Comparison of ENCODE assay signal across 15 cellular contexts in the genomic region with DNA sequence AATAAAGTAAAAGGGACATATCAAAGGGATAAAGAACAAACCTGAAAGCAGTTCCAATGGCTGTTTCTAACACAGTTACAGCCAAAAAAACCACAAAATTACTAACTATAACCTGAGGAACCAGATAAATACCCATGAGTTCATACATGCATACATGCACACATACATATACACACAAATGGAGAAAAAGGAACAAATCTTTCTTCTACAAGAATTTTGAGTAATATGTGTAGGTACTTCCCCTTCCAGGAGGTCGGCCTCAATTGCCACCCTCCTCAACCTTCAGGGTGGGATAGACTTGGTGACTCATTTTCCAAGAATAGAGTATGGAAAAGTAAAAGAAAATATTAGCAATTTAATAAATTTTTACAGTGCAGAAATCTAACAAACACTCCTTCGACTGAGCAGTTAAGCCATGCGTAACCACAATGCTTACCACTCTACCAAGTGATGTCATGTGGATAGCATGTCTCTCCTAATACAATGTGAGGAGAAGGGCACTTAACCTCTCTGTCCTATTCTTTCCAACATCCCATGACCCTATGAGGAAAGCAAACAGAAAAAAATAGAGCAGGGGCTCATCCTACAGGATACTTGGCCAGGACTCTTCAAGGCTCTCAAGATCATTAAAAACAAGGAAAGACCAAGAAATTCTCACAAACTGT.
DNase-seq lines count a peak whose midpoint lies in the region; ATAC-seq and TF ChIP-seq lines count a peak whose summit lies in the region.
"Had no signal": no experiment of that assay in that cellular context is flagged by ENCODE, and none has a peak within 500 bp of the region (broad histone marks: within the 10 kb centered on the region; RNA-seq: fewer than 3 reads in every experiment).

No MANE protein-coding gene starts in this region.

- intact Hi-C loops in CD4-positive, alpha-beta memory T cell (cut with micrococcal nuclease): no loop called here

- no peaks in the 10 kb centered on the region for H3K36me3 ChIP-seq in CD4-positive, alpha-beta memory T cell (ENCODE audit: insufficient read depth, low read length)
- H3K36me3 ChIP-seq: esophagus squamous epithelium had no signal

- H3K27ac Mint-ChIP-seq in stimulated activated memory B cell treated with anti-CD40 and anti-IgM and Interleukin-4, amounts not matched to agents 10 μg/mL and 1 μg/mL and 100 μg/mL, for 72 hours: no peak overlapping the region
- no peak overlapping the region for H3K27ac Mint-ChIP-seq in CD4-positive, alpha-beta memory T cell
- H3K27ac Mint-ChIP-seq: mesothelial cell of epicardium, WTC11 had no signal

- no peak for TF ChIP-seq CTCF in RWPE1 (conservative IDR thresholded peaks at IDR 0.05; ENCODE audit: low read depth)

- H3K27me3 ChIP-seq in CD4-positive, alpha-beta memory T cell (ENCODE audit: insufficient read depth, low read length): no peaks in the 10 kb centered on the region
- H3K27me3 ChIP-seq: esophagus squamous epithelium, testis had no signal

- peaks cover 0 to 7% of the 10 kb centered on the region in 2 donors for H3K9me3 ChIP-seq in CD4-positive, alpha-beta memory T cell (ENCODE audit: control insufficient read depth in 1 of 2, low read length in 2 of 2)
- H3K9me3 ChIP-seq: A549, testis had no signal

- H3K4me1 ChIP-seq in CD4-positive, alpha-beta memory T cell (ENCODE audit: insufficient read depth, low read length): no peaks in the 10 kb centered on the region
- H3K4me1 ChIP-seq: A549, testis had no signal

- H3K27me3 Mint-ChIP-seq in stimulated activated memory B cell treated with anti-CD40 and anti-IgM and Interleukin-4, amounts not matched to agents 10 μg/mL and 1 μg/mL and 100 μg/mL, for 72 hours: peaks cover 9% of the 10 kb centered on the region
- no peaks in the 10 kb centered on the region for H3K27me3 Mint-ChIP-seq in CD4-positive, alpha-beta memory T cell

- CTCF ChIA-PET in RWPE1 (lab: Yijun Ruan, JAX): no interaction called here
- CTCF ChIA-PET in CD4-positive, alpha-beta memory T cell (lab: Charles Lee; ENCODE audit: partially characterized antibody): no interaction called here

- peak; percentile 78 for ATAC-seq in stimulated activated memory B cell treated with anti-CD40 and anti-IgM and Interleukin-4, amounts not matched to agents 10 μg/mL and 1 μg/mL and 100 μg/mL, for 72 hours
- ATAC-seq in GM19397 (IDR thresholded peaks at IDR 0.05; ENCODE audit: unreplicated experiment): no peak
- ATAC-seq: A549, HepG2, WTC11 had no signal

- no peak overlapping the region for H3K4me3 ChIP-seq in CD4-positive, alpha-beta memory T cell (ENCODE audit: low read length in 2 of 2)
- H3K4me3 ChIP-seq: A549, coronary artery, esophagus squamous epithelium, testis had no signal

- H3K4me1 Mint-ChIP-seq in stimulated activated memory B cell treated with anti-CD40 and anti-IgM and Interleukin-4, amounts not matched to agents 10 μg/mL and 1 μg/mL and 100 μg/mL, for 72 hours: peaks cover 11% of the 10 kb centered on the region
- peaks cover 0 to 1% (median 0%) of the 10 kb centered on the region in 4 donors for H3K4me1 Mint-ChIP-seq in CD4-positive, alpha-beta memory T cell

- peaks cover 9% of the 10 kb centered on the region for H3K36me3 Mint-ChIP-seq in stimulated activated memory B cell treated with anti-CD40 and anti-IgM and Interleukin-4, amounts not matched to agents 10 μg/mL and 1 μg/mL and 100 μg/mL, for 72 hours
- H3K36me3 Mint-ChIP-seq in CD4-positive, alpha-beta memory T cell: peaks cover 2 to 4% of the 10 kb centered on the region in 2 donors
- H3K36me3 Mint-ChIP-seq: WTC11 had no signal

- H3K27ac ChIP-seq in RWPE1: no peak overlapping the region
- no peak overlapping the region for H3K27ac ChIP-seq in CD4-positive, alpha-beta memory T cell (ENCODE audit: low read depth, low read length)
- H3K27ac ChIP-seq: A549, coronary artery, esophagus squamous epithelium, testis had no signal

- DNase-seq in NCI-H2107 treated with DMSO at 0.1 percent for 48 hours (lab: John Stamatoyannopoulos, UW; ENCODE audit: unreplicated experiment): peak; percentile 88
- DNase-seq in NCI-H2107 (lab: John Stamatoyannopoulos, UW): no peak
- DNase-seq in NCI-H226: peak; percentile 21
- DNase-seq in fibroblast of gingiva (ENCODE audit: low read depth): peak; percentile 32
- no peak for DNase-seq in RWPE1 (ENCODE audit: low spot score)
- DNase-seq in CD4-positive, alpha-beta memory T cell: no peak
- DNase-seq: esophagus squamous epithelium, testis had no signal

- POLR2A ChIA-PET in RWPE1 (lab: Yijun Ruan, JAX; ENCODE audit: low non-redundant PET): no interaction called here
- POLR2A ChIA-PET in CD4-positive, alpha-beta memory T cell (lab: Charles Lee; ENCODE audit: partially characterized antibody): no interaction called here

- H3K4me3 Mint-ChIP-seq in stimulated activated memory B cell treated with anti-CD40 and anti-IgM and Interleukin-4, amounts not matched to agents 10 μg/mL and 1 μg/mL and 100 μg/mL, for 72 hours: no peak overlapping the region
- no peak overlapping the region for H3K4me3 Mint-ChIP-seq in CD4-positive, alpha-beta memory T cell
- H3K4me3 Mint-ChIP-seq: mesothelial cell of epicardium, WTC11 had no signal

- peaks cover 13% of the 10 kb centered on the region for H3K9me3 Mint-ChIP-seq in stimulated activated memory B cell treated with anti-CD40 and anti-IgM and Interleukin-4, amounts not matched to agents 10 μg/mL and 1 μg/mL and 100 μg/mL, for 72 hours
- peaks cover 0 to 17% (median 14%) of the 10 kb centered on the region in 8 donors for H3K9me3 Mint-ChIP-seq in CD4-positive, alpha-beta memory T cell

Comparison
In these comparisons a context has a peak if more than half of its experiments do, and no peak if none do; other contexts are left out.
1. DNase-seq: peak in NCI-H2107 treated with DMSO at 0.1 percent for 48 hours (single experiment), NCI-H226 (single experiment) and fibroblast of gingiva (single experiment); none in NCI-H2107 (single experiment), RWPE1 (single experiment) and CD4-positive, alpha-beta memory T cell (0 of 5).